ENCODE assay signal across 18 cellular contexts in genomic region chr1:164671597-164672327, GRCh38.
DNase-seq lines count a peak whose midpoint lies in the region; ATAC-seq and TF ChIP-seq lines count a peak whose summit lies in the region.
"Had no signal": no experiment of that assay in that cellular context is flagged by ENCODE, and none has a peak within 500 bp of the region (broad histone marks: within the 10 kb centered on the region; RNA-seq: fewer than 3 reads in every experiment).

No MANE protein-coding gene starts in this region.

- peaks cover 1 to 3% of the 10 kb centered on the region in 2 donors for H3K36me3 Mint-ChIP-seq in activated T-cell treated with anti-CD3 and anti-CD28 coated beads, Interleukin-2, amount 50 U/mL, for 72 hours (ENCODE audit: insufficient read depth in 2 of 2)
- H3K36me3 Mint-ChIP-seq: CD4-positive, alpha-beta memory T cell; stimulated activated memory B cell treated with anti-CD40 and anti-IgM and Interleukin-4, amounts not matched to agents 10 μg/mL and 1 μg/mL and 100 μg/mL, for 72 hours had no signal

- ATAC-seq in SK-N-SH treated with all-trans-retinoic acid at 6 μM for 48 hours: peak; percentile 80
- no peak for ATAC-seq in activated T-cell treated with anti-CD3 and anti-CD28 coated beads, Interleukin-2, amount 50 U/mL, for 72 hours (replicated peaks in 1 of 2)
- ATAC-seq: effector memory CD8-positive, alpha-beta T cell; GM12878; stimulated activated memory B cell treated with anti-CD40 and anti-IgM and Interleukin-4, amounts not matched to agents 10 μg/mL and 1 μg/mL and 100 μg/mL, for 72 hours had no signal

- H3K4me1 Mint-ChIP-seq in activated T-cell treated with anti-CD3 and anti-CD28 coated beads, Interleukin-2, amount 50 U/mL, for 72 hours (ENCODE audit: low read depth): no peaks in the 10 kb centered on the region
- H3K4me1 Mint-ChIP-seq: central memory CD8-positive, alpha-beta T cell; stimulated activated memory B cell treated with anti-CD40 and anti-IgM and Interleukin-4, amounts not matched to agents 10 μg/mL and 1 μg/mL and 100 μg/mL, for 72 hours had no signal

- no peaks in the 10 kb centered on the region for H3K36me3 ChIP-seq in SK-N-SH (replicated peaks in 1 of 2; ENCODE audit: control insufficient read depth in 1 of 2, insufficient read depth in 2 of 2, low read length in 1 of 2)
- no peaks in the 10 kb centered on the region for H3K36me3 ChIP-seq in smooth muscle cell (ENCODE audit: low read depth)
- H3K36me3 ChIP-seq: upper lobe of left lung had no signal

- 72% methylated on average over 6 of the region's 6 CpGs for WGBS in SK-N-SH (ENCODE audit: low lambda C conversion rate)
- 24% methylated on average over 6 of the region's 6 CpGs for WGBS in smooth muscle cell (ENCODE audit: low lambda C conversion rate)

- no peak for TF ChIP-seq CTCF in SK-N-SH (IDR thresholded peaks at IDR 0.05)
- TF ChIP-seq CTCF in smooth muscle cell (IDR thresholded peaks at IDR 0.05; ENCODE audit: borderline replicate concordance, insufficient read depth, poor library complexity, severe bottlenecking): no peak

- H3K9me3 ChIP-seq in SK-N-SH (no peaks in the 10 kb centered on the region), smooth muscle cell (replicated peaks; ENCODE audit: low read depth) (no peaks in the 10 kb centered on the region)
- H3K9me3 ChIP-seq: upper lobe of left lung had no signal

- H4K20me1 ChIP-seq in SK-N-SH (ENCODE audit: insufficient read depth) (no peaks in the 10 kb centered on the region), smooth muscle cell (ENCODE audit: low read depth) (peaks cover 6% of the 10 kb centered on the region)

- TF ChIP-seq RAD21 in SK-N-SH (IDR thresholded peaks at IDR 0.05; ENCODE audit: low read length): no peak

- H3K27ac ChIP-seq in SK-N-SH (ENCODE audit: low read depth in 2 of 2, low read length in 1 of 2) (no peak overlapping the region), smooth muscle cell (ENCODE audit: low read depth) (peak overlapping the region; percentile 53), caudate nucleus (ENCODE audit: low read depth, low read length) (no peak overlapping the region)
- H3K27ac ChIP-seq: upper lobe of left lung had no signal

- H3F3A ChIP-seq in SK-N-SH (replicated peaks; ENCODE audit: insufficient read depth) (no peaks in the 10 kb centered on the region), smooth muscle cell (ENCODE audit: low read depth) (peaks cover 3% of the 10 kb centered on the region)

- H3K9ac ChIP-seq in SK-N-SH (no peak overlapping the region), smooth muscle cell (ENCODE audit: low read depth) (no peak overlapping the region)

- H3K79me2 ChIP-seq in SK-N-SH (ENCODE audit: insufficient read depth) (no peaks in the 10 kb centered on the region), smooth muscle cell (ENCODE audit: low read depth) (peaks cover 63% of the 10 kb centered on the region)

- H3K4me1 ChIP-seq in SK-N-SH (ENCODE audit: control insufficient read depth in 1 of 2, insufficient read depth in 2 of 2, low read depth in 1 of 2, low read length in 1 of 2) (peaks cover 0 to 14% of the 10 kb centered on the region in 2 experiments; a peak in 2 of 4 replicates), smooth muscle cell (ENCODE audit: low read depth) (peaks cover 27% of the 10 kb centered on the region)

- DNase-seq in SK-N-SH: no peak
- peak; percentile 50 for DNase-seq in astrocyte of the hippocampus (ENCODE audit: low read depth, low spot score)
- DNase-seq in islet precursor cell: peak; percentile 41
- DNase-seq in smooth muscle cell (lab: John Stamatoyannopoulos, UW; ENCODE audit: unreplicated experiment): no peak
- DNase-seq in NCI-H510A treated with DMSO at 0.1 percent for 48 hours (lab: John Stamatoyannopoulos, UW): no peak
- DNase-seq in activated T-cell treated with anti-CD3 and anti-CD28 coated beads, Interleukin-2, amount 50 U/mL, for 72 hours: no peak
- no peak for DNase-seq in caudate nucleus (lab: John Stamatoyannopoulos, UW)
- DNase-seq: activated naive CD4-positive, alpha-beta T cell treated with anti-CD3 and anti-CD28 coated beads, Interleukin-2, amount 50 U/mL, for 16 hours; CD4-positive, alpha-beta memory T cell; effector memory CD8-positive, alpha-beta T cell; midbrain; NCI-H2107; T-helper 2 cell; upper lobe of left lung had no signal

- no peaks in the 10 kb centered on the region for H3K27me3 Mint-ChIP-seq in activated T-cell treated with anti-CD3 and anti-CD28 coated beads, Interleukin-2, amount 50 U/mL, for 72 hours (ENCODE audit: low read depth)
- H3K27me3 Mint-ChIP-seq: central memory CD8-positive, alpha-beta T cell; effector memory CD8-positive, alpha-beta T cell; stimulated activated memory B cell treated with anti-CD40 and anti-IgM and Interleukin-4, amounts not matched to agents 10 μg/mL and 1 μg/mL and 100 μg/mL, for 72 hours had no signal

- H3K27me3 ChIP-seq in SK-N-SH (ENCODE audit: insufficient read depth): no peaks in the 10 kb centered on the region
- H3K27me3 ChIP-seq in smooth muscle cell (ENCODE audit: low read depth): no peaks in the 10 kb centered on the region
- H3K27me3 ChIP-seq: upper lobe of left lung had no signal

- H3K27ac Mint-ChIP-seq in activated T-cell treated with anti-CD3 and anti-CD28 coated beads, Interleukin-2, amount 50 U/mL, for 72 hours: no peak overlapping the region
- H3K27ac Mint-ChIP-seq: CD4-positive, alpha-beta memory T cell; effector memory CD8-positive, alpha-beta T cell; stimulated activated memory B cell treated with anti-CD40 and anti-IgM and Interleukin-4, amounts not matched to agents 10 μg/mL and 1 μg/mL and 100 μg/mL, for 72 hours had no signal

- H3K9me2 ChIP-seq in SK-N-SH: no peaks in the 10 kb centered on the region

- no peak overlapping the region for H2AFZ ChIP-seq in SK-N-SH (ENCODE audit: low read depth)
- no peak overlapping the region for H2AFZ ChIP-seq in smooth muscle cell (ENCODE audit: low read depth)

- H3K4me3 Mint-ChIP-seq in activated T-cell treated with anti-CD3 and anti-CD28 coated beads, Interleukin-2, amount 50 U/mL, for 72 hours: no peak overlapping the region
- H3K4me3 Mint-ChIP-seq: CD4-positive, alpha-beta memory T cell; central memory CD8-positive, alpha-beta T cell; effector memory CD8-positive, alpha-beta T cell; stimulated activated memory B cell treated with anti-CD40 and anti-IgM and Interleukin-4, amounts not matched to agents 10 μg/mL and 1 μg/mL and 100 μg/mL, for 72 hours had no signal

- no peak overlapping the region for H3K4me3 ChIP-seq in SK-N-SH (ENCODE audit: low read depth in 2 of 2, low read length in 1 of 2)
- H3K4me3 ChIP-seq in smooth muscle cell: no peak overlapping the region
- H3K4me3 ChIP-seq: GM12878, upper lobe of left lung had no signal

- POLR2A ChIA-PET in SK-N-SH (lab: Yijun Ruan, JAX): no interaction called here

- H3K9me3 Mint-ChIP-seq in activated T-cell treated with anti-CD3 and anti-CD28 coated beads, Interleukin-2, amount 50 U/mL, for 72 hours: peaks cover 4 to 6% of the 10 kb centered on the region in 2 donors
- H3K9me3 Mint-ChIP-seq: central memory CD8-positive, alpha-beta T cell had no signal

- H3K4me2 ChIP-seq in SK-N-SH (no peak overlapping the region), smooth muscle cell (peak overlapping the region; percentile 67)

- CTCF ChIA-PET in SK-N-SH (lab: Yijun Ruan, JAX): interaction anchor here (1.0 to 2.2 kb wide), 4 partner anchors 9 to 116 kb away, joined by 3 to 5 read pairs (median 4); no protein-coding TSS in a partner anchor

- no peak for TF ChIP-seq EP300 in SK-N-SH (IDR thresholded peaks at IDR 0.05; ENCODE audit: borderline replicate concordance in 1 of 2, low read depth in 1 of 2, low read length in 1 of 2)

TF ChIP-seq in SK-N-SH treated with all-trans-retinoic acid at 6 μM for 48 hours, 23 proteins besides CTCF, POLR2A, EP300 and RAD21 (continues in another document):
- TF ChIP-seq BACH2 (CRISPR knock-in tag; IDR thresholded peaks at IDR 0.05; ENCODE audit: borderline replicate concordance) (no peak), ESRRG (CRISPR knock-in tag; IDR thresholded peaks at IDR 0.05) (no peak), TOX (CRISPR knock-in tag; IDR thresholded peaks at IDR 0.05; ENCODE audit: borderline replicate concordance) (no peak)
- TF ChIP-seq, protein P1, sequence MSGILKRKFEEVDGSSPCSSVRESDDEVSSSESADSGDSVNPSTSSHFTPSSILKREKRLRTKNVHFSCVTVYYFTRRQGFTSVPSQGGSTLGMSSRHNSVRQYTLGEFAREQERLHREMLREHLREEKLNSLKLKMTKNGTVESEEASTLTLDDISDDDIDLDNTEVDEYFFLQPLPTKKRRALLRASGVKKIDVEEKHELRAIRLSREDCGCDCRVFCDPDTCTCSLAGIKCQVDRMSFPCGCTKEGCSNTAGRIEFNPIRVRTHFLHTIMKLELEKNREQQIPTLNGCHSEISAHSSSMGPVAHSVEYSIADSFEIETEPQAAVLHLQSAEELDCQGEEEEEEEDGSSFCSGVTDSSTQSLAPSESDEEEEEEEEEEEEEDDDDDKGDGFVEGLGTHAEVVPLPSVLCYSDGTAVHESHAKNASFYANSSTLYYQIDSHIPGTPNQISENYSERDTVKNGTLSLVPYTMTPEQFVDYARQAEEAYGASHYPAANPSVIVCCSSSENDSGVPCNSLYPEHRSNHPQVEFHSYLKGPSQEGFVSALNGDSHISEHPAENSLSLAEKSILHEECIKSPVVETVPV (CRISPR knock-in tag; IDR thresholded peaks at IDR 0.05): no peak

TF ChIP-seq in SK-N-SH, 30 proteins besides CTCF, POLR2A, EP300 and RAD21 (continues in another document):
- TF ChIP-seq FOXJ3 (CRISPR knock-in tag; IDR thresholded peaks at IDR 0.05) (no peak), GATA2 (CRISPR knock-in tag; IDR thresholded peaks at IDR 0.05) (no peak), RFX5 (IDR thresholded peaks at IDR 0.05; ENCODE audit: low read length) (no peak), SMC3 (IDR thresholded peaks at IDR 0.05; ENCODE audit: low read depth, low read length) (no peak), TAF1 (IDR thresholded peaks at IDR 0.05; ENCODE audit: borderline replicate concordance, low read depth, low read length) (no peak), ELF1 (IDR thresholded peaks at IDR 0.05) (no peak), EZH2phosphoT487 (IDR thresholded peaks at IDR 0.05; ENCODE audit: borderline replicate concordance, low read depth) (no peak), SIN3A (IDR thresholded peaks at IDR 0.05; ENCODE audit: borderline replicate concordance, low read depth, low read length) (no peak)
- TF ChIP-seq, protein P2, sequence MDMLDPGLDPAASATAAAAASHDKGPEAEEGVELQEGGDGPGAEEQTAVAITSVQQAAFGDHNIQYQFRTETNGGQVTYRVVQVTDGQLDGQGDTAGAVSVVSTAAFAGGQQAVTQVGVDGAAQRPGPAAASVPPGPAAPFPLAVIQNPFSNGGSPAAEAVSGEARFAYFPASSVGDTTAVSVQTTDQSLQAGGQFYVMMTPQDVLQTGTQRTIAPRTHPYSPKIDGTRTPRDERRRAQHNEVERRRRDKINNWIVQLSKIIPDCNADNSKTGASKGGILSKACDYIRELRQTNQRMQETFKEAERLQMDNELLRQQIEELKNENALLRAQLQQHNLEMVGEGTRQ (IDR thresholded peaks at IDR 0.05; ENCODE audit: borderline replicate concordance, low read depth, low read length): no peak

Comparison
In these comparisons a context has a peak if more than half of its experiments do, and no peak if none do; other contexts are left out.
1. DNase-seq: peak in astrocyte of the hippocampus (single experiment) and islet precursor cell (single experiment); none in SK-N-SH (single experiment), smooth muscle cell (single experiment), NCI-H510A treated with DMSO at 0.1 percent for 48 hours (single experiment), activated T-cell treated with anti-CD3 and anti-CD28 coated beads, Interleukin-2, amount 50 U/mL, for 72 hours (0 of 2) and caudate nucleus (0 of 61).